8 cellular contexts compared by ENCODE assay signal in genomic region chr11:126630893-126631292, GRCh38.
"Had no signal": no experiment of that assay in that cellular context is flagged by ENCODE, and none has a peak within 500 bp of the region (broad histone marks: within the 10 kb centered on the region; RNA-seq: fewer than 3 reads in every experiment).

No MANE protein-coding gene starts in this region.

- DNase-seq: GM23248, GOT3, H7, HFFc6 had no signal

- H3K36me3 ChIP-seq: HAP-1 had no signal

- H3K4me3 ChIP-seq: GM23248, HAP-1 had no signal

- H3K4me1 ChIP-seq: HAP-1 had no signal

- ATAC-seq: HCT116, HepG2 had no signal

- H3K9ac ChIP-seq: GM23248 had no signal

- H2AFZ ChIP-seq: GM23248 had no signal

- H3K9me3 ChIP-seq: HAP-1 had no signal

- H3K27ac ChIP-seq: GM23248, HL-60 had no signal

- FAIRE-seq: HepG2 had no signal
